In genomic region chr1:12142891-12143630, GRCh38 we compare ENCODE assay signal across 11 cellular contexts. TPM values are rescaled to one million over a fixed set of nuclear protein-coding genes. Genes with fewer than 3 reads are reported as not detected.
DNase-seq lines count a peak whose midpoint lies in the region; ATAC-seq, FAIRE-seq and TF ChIP-seq lines count a peak whose summit lies in the region.
"Had no signal": no experiment of that assay in that cellular context is flagged by ENCODE, and none has a peak within 500 bp of the region (broad histone marks: within the 10 kb centered on the region; RNA-seq: fewer than 3 reads in every experiment).

No MANE protein-coding gene starts in this region.

- TF ChIP-seq CTCF in gastroesophageal sphincter (IDR thresholded peaks at IDR 0.05): no peak
- TF ChIP-seq CTCF in sigmoid colon (IDR thresholded peaks at IDR 0.05): no peak

- FAIRE-seq in GM18507 (lab: Jason Lieb, UNC): peak; percentile 42
- FAIRE-seq: colon had no signal

- H3K4me3 ChIP-seq in gastroesophageal sphincter (no peak overlapping the region), sigmoid colon (no peak overlapping the region)

- no peaks in the 10 kb centered on the region for H3K9me3 ChIP-seq in gastroesophageal sphincter
- no peaks in the 10 kb centered on the region for H3K9me3 ChIP-seq in sigmoid colon

- H3K36me3 ChIP-seq in gastroesophageal sphincter (no peaks in the 10 kb centered on the region), sigmoid colon (no peaks in the 10 kb centered on the region)

- peaks cover 5% of the 10 kb centered on the region for H3K27me3 ChIP-seq in gastroesophageal sphincter
- H3K27me3 ChIP-seq in sigmoid colon: no peaks in the 10 kb centered on the region

- TF ChIP-seq POLR2A in gastroesophageal sphincter (IDR thresholded peaks at IDR 0.05) (no peak), sigmoid colon (IDR thresholded peaks at IDR 0.05) (no peak)

- WGBS in gastroesophageal sphincter (ENCODE audit: low coverage in 1 of 2), 2 donors: 83% methylated on average over 5 of the region's 21 CpGs; no CpG with 5 or more reads in 1 of the 2 donors
- 69 to 85% methylated on average over 21 of the region's 21 CpGs for WGBS in sigmoid colon, 2 donors

- TF ChIP-seq EP300 in gastroesophageal sphincter (IDR thresholded peaks at IDR 0.05): no peak
- TF ChIP-seq EP300 in sigmoid colon (IDR thresholded peaks at IDR 0.05): no peak

- H3K27ac ChIP-seq in gastroesophageal sphincter (peak overlapping the region in 3 of 4 donors; percentile 41 to 65 (median 62)), sigmoid colon (peak overlapping the region; percentile 34 to 68 (median 52))

- no peak for DNase-seq in GM18507 (ENCODE audit: extremely low spot score, insufficient read length, low read depth)
- peak; percentile 62 for DNase-seq in SKM-1 (lab: John Stamatoyannopoulos, UW; ENCODE audit: unreplicated experiment)
- peak; percentile 78 for DNase-seq in sigmoid colon
- no peak for DNase-seq in GOT3 (lab: John Stamatoyannopoulos, UW)
- no peak for DNase-seq in HPDE6-E6E7 (ENCODE audit: extremely low spot score)
- DNase-seq: mesendoderm, NCI-H146 had no signal

- H3K4me1 ChIP-seq in gastroesophageal sphincter (peaks cover 0 to 34% (median 8%) of the 10 kb centered on the region in 3 donors), sigmoid colon (peaks cover 0 to 20% (median 13%) of the 10 kb centered on the region in 4 donors)

- intact Hi-C loops in sigmoid colon (cut with DNase I): no loop called here

- ATAC-seq in gastroesophageal sphincter (peak; percentile 23), HG03520 (IDR thresholded peaks at IDR 0.05; ENCODE audit: unreplicated experiment) (no peak), GM18909 (IDR thresholded peaks at IDR 0.05; ENCODE audit: poor library complexity, unreplicated experiment) (no peak)

RNA-seq across cellular contexts. Expression of gene TNFRSF1B, which starts 23.7 kb away (rescaled TPM):
- 10 to 100 TPM; 10.9 to 34.9 (median 31.0) TPM for total RNA-seq in gastroesophageal sphincter
- 10 to 100 TPM; 15.5 to 19.7 (median 18.9) TPM for total RNA-seq in sigmoid colon
- polyA plus RNA-seq in sigmoid colon: 10 to 100 TPM in 2 of 3 donors, 1 to 10 TPM in 1; 4.2 to 37.2 (median 16.2) TPM

Comparison
In these comparisons a context has a peak if more than half of its experiments do, and no peak if none do; other contexts are left out.
1. DNase-seq: peak in SKM-1 (single experiment) and sigmoid colon (single experiment); none in GM18507 (single experiment), GOT3 (single experiment) and HPDE6-E6E7 (single experiment).